ENCODE assay signal across 25 cellular contexts in genomic region chr13:27226991-27227390, GRCh38.
"Had no signal": no experiment of that assay in that cellular context is flagged by ENCODE, and none has a peak within 500 bp of the region (broad histone marks: within the 10 kb centered on the region; RNA-seq: fewer than 3 reads in every experiment).

No MANE protein-coding gene starts in this region.

- H3K4me1 ChIP-seq: body of pancreas, esophagus squamous epithelium, testis, upper lobe of left lung had no signal

- H3K27me3 Mint-ChIP-seq: progenitor cell of endocrine pancreas had no signal

- ATAC-seq: activated naive CD4-positive, alpha-beta T cell treated with anti-CD3 and anti-CD28 coated beads, Interleukin-2, amount 50 U/mL, for 72 hours; body of pancreas; left lobe of liver; right cardiac atrium; stimulated activated naive CD8-positive, alpha-beta T cell treated with anti-CD3 and anti-CD28 coated beads, Interleukin-15, Interleukin-2, amounts not matched to agents 100 U/mL and 50 U/mL, for 24 hours had no signal

- H3K4me1 Mint-ChIP-seq: nephron had no signal

- FAIRE-seq: endothelial cell of umbilical vein, keratinocyte had no signal

- H3K27me3 ChIP-seq: body of pancreas, testis, upper lobe of left lung had no signal

- H3K27ac Mint-ChIP-seq: activated naive CD4-positive, alpha-beta T cell treated with anti-CD3 and anti-CD28 coated beads, Interleukin-2, amount 50 U/mL, for 72 hours; nephron; progenitor cell of endocrine pancreas had no signal

- H3K4me3 ChIP-seq: body of pancreas, coronary artery, esophagus squamous epithelium, skin epidermis, testis, upper lobe of left lung had no signal

- H3K9me3 ChIP-seq: body of pancreas, testis, upper lobe of left lung had no signal

- H3K4me3 Mint-ChIP-seq: nephron had no signal

- DNase-seq: activated CD4-positive, alpha-beta T cell treated with anti-CD3 and anti-CD28 coated beads for 1 hour; activated CD4-positive, alpha-beta T cell treated with anti-CD3 and anti-CD28 coated beads, Interleukin-2, amount 50 U/mL, for 48 hours; activated gamma-delta T cell; activated T-cell treated with anti-CD3 and anti-CD28 coated beads, Interleukin-2, amount 50 U/mL, for 48 hours; amygdala; body of pancreas; caudate nucleus; effector CD4-positive, alpha-beta T cell; esophagus squamous epithelium; hippocampal formation; nucleus accumbens; right cardiac atrium; stimulated activated CD4-positive, alpha-beta T cell treated with anti-CD3 and anti-CD28 coated beads, Interleukin-4, amount 100 ng/mL, for 24 hours; stimulated activated naive CD8-positive, alpha-beta T cell treated with anti-CD3 and anti-CD28 coated beads, Interleukin-15, Interleukin-2, amounts not matched to agents 100 U/mL and 50 U/mL, for 24 hours; T-helper 1 cell; testis; upper lobe of left lung had no signal

- H3K27ac ChIP-seq: body of pancreas, coronary artery, esophagus squamous epithelium, skin epidermis, testis, upper lobe of left lung had no signal

- H3K36me3 ChIP-seq: esophagus squamous epithelium, upper lobe of left lung had no signal
